In the genomic region with DNA sequence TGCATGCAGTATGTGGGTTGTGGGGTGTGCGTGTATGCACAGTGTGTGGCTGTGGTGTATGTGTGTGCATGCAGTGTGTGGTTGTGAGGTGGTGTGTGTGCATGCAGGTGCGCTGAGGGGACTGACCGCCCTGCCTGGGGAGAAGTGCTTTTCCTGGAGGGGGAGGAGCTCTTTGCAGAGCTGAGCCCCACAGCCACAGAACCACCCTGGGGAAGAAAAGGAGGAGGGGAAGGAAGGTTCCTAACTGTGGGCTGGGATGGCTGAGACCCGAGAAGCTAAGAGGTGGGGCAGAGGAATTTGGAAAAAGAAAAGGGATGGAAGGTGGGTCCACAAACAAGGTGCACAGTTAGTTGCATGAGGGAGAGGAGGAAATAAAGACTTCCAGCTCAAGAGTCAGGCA, we compare ENCODE assay signal across 1 cellular context.
TF ChIP-seq lines count a peak whose summit lies in the region.

A gene (minus strand): TSS at position 123 of the 400 bp plus-strand sequence. CDS start 287 bp downstream, outside the sequence.

TF ChIP-seq in GM23338, 12 proteins besides CTCF, POLR2A, EP300 and RAD21:
- TF ChIP-seq, protein P1, sequence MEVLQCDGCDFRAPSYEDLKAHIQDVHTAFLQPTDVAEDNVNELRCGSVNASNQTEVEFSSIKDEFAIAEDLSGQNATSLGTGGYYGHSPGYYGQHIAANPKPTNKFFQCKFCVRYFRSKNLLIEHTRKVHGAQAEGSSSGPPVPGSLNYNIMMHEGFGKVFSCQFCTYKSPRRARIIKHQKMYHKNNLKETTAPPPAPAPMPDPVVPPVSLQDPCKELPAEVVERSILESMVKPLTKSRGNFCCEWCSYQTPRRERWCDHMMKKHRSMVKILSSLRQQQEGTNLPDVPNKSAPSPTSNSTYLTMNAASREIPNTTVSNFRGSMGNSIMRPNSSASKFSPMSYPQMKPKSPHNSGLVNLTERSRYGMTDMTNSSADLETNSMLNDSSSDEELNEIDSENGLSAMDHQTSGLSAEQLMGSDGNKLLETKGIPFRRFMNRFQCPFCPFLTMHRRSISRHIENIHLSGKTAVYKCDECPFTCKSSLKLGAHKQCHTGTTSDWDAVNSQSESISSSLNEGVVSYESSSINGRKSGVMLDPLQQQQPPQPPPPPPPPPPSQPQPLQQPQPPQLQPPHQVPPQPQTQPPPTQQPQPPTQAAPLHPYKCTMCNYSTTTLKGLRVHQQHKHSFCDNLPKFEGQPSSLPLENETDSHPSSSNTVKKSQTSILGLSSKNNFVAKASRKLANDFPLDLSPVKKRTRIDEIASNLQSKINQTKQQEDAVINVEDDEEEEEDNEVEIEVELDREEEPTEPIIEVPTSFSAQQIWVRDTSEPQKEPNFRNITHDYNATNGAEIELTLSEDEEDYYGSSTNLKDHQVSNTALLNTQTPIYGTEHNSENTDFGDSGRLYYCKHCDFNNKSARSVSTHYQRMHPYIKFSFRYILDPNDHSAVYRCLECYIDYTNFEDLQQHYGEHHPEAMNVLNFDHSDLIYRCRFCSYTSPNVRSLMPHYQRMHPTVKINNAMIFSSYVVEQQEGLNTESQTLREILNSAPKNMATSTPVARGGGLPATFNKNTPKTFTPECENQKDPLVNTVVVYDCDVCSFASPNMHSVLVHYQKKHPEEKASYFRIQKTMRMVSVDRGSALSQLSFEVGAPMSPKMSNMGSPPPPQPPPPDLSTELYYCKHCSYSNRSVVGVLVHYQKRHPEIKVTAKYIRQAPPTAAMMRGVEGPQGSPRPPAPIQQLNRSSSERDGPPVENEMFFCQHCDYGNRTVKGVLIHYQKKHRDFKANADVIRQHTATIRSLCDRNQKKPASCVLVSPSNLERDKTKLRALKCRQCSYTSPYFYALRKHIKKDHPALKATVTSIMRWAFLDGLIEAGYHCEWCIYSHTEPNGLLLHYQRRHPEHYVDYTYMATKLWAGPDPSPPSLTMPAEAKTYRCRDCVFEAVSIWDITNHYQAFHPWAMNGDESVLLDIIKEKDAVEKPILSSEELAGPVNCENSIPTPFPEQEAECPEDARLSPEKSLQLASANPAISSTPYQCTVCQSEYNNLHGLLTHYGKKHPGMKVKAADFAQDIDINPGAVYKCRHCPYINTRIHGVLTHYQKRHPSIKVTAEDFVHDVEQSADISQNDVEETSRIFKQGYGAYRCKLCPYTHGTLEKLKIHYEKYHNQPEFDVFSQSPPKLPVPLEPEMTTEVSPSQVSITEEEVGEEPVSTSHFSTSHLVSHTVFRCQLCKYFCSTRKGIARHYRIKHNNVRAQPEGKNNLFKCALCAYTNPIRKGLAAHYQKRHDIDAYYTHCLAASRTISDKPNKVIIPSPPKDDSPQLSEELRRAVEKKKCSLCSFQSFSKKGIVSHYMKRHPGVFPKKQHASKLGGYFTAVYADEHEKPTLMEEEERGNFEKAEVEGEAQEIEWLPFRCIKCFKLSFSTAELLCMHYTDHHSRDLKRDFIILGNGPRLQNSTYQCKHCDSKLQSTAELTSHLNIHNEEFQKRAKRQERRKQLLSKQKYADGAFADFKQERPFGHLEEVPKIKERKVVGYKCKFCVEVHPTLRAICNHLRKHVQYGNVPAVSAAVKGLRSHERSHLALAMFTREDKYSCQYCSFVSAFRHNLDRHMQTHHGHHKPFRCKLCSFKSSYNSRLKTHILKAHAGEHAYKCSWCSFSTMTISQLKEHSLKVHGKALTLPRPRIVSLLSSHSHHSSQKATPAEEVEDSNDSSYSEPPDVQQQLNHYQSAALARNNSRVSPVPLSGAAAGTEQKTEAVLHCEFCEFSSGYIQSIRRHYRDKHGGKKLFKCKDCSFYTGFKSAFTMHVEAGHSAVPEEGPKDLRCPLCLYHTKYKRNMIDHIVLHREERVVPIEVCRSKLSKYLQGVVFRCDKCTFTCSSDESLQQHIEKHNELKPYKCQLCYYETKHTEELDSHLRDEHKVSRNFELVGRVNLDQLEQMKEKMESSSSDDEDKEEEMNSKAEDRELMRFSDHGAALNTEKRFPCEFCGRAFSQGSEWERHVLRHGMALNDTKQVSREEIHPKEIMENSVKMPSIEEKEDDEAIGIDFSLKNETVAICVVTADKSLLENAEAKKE (CRISPR knock-in tag; IDR thresholded peaks at IDR 0.05): no peak
- TF ChIP-seq STAT1 (IDR thresholded peaks at IDR 0.05; ENCODE audit: unreplicated experiment) (no peak), CREB1 (CRISPR knock-in tag; IDR thresholded peaks at IDR 0.05; ENCODE audit: low read depth) (no peak), JUNB (IDR thresholded peaks at IDR 0.05; ENCODE audit: unreplicated experiment) (no peak), NANOG (IDR thresholded peaks at IDR 0.05; ENCODE audit: borderline replicate concordance) (no peak), POLR2AphosphoS5 (IDR thresholded peaks at IDR 0.05; ENCODE audit: low read depth) (no peak), ZNF331 (CRISPR knock-in tag; IDR thresholded peaks at IDR 0.05; ENCODE audit: low read depth) (no peak), ZNF114 (CRISPR knock-in tag; IDR thresholded peaks at IDR 0.05) (no peak), EZH2 (IDR thresholded peaks at IDR 0.05; ENCODE audit: low read depth, unreplicated experiment) (no peak), EZH2phosphoT487 (IDR thresholded peaks at IDR 0.05; ENCODE audit: unreplicated experiment) (no peak)
- TF ChIP-seq, protein P2, sequence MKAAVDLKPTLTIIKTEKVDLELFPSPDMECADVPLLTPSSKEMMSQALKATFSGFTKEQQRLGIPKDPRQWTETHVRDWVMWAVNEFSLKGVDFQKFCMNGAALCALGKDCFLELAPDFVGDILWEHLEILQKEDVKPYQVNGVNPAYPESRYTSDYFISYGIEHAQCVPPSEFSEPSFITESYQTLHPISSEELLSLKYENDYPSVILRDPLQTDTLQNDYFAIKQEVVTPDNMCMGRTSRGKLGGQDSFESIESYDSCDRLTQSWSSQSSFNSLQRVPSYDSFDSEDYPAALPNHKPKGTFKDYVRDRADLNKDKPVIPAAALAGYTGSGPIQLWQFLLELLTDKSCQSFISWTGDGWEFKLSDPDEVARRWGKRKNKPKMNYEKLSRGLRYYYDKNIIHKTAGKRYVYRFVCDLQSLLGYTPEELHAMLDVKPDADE (IDR thresholded peaks at IDR 0.05): no peak
- TF ChIP-seq, protein P3, sequence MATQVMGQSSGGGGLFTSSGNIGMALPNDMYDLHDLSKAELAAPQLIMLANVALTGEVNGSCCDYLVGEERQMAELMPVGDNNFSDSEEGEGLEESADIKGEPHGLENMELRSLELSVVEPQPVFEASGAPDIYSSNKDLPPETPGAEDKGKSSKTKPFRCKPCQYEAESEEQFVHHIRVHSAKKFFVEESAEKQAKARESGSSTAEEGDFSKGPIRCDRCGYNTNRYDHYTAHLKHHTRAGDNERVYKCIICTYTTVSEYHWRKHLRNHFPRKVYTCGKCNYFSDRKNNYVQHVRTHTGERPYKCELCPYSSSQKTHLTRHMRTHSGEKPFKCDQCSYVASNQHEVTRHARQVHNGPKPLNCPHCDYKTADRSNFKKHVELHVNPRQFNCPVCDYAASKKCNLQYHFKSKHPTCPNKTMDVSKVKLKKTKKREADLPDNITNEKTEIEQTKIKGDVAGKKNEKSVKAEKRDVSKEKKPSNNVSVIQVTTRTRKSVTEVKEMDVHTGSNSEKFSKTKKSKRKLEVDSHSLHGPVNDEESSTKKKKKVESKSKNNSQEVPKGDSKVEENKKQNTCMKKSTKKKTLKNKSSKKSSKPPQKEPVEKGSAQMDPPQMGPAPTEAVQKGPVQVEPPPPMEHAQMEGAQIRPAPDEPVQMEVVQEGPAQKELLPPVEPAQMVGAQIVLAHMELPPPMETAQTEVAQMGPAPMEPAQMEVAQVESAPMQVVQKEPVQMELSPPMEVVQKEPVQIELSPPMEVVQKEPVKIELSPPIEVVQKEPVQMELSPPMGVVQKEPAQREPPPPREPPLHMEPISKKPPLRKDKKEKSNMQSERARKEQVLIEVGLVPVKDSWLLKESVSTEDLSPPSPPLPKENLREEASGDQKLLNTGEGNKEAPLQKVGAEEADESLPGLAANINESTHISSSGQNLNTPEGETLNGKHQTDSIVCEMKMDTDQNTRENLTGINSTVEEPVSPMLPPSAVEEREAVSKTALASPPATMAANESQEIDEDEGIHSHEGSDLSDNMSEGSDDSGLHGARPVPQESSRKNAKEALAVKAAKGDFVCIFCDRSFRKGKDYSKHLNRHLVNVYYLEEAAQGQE (IDR thresholded peaks at IDR 0.05; ENCODE audit: unreplicated experiment): no peak
